ENCODE assay signal across 7 cellular contexts in the genomic region with DNA sequence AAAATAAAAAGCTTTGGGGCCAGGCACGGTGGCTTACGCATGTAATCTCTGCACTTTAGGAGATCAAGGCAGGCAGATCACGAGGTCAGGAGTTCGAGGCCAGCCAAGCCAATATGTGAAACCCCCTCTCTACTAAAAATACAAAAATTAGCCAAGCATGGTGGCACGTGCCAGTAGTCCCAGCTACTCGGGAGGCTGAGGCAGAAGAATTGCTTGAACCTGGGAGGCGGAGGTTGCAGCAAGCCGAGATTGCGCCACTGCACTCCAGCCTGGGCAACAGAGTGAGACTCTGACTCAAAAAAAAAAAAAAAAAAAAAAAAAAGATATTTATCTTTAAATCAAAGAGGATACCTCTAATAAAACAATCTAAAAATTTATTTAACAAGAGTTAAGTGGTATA. TPM values are rescaled to one million over a fixed set of nuclear protein-coding genes. Genes with fewer than 3 reads are reported as not detected.
DNase-seq lines count a peak whose midpoint lies in the region; ATAC-seq and TF ChIP-seq lines count a peak whose summit lies in the region.
"Not testable (repeated sequence)": the region's sequence is repeated elsewhere in the genome, so short reads cannot be mapped to it uniquely, and the experiment has no call there.

No MANE protein-coding gene starts in this region.

- TF ChIP-seq EP300 in esophagus muscularis mucosa (IDR thresholded peaks at IDR 0.05): not testable (repeated sequence)

- 87% methylated on average over 9 of the region's 9 CpGs for WGBS in esophagus muscularis mucosa

- ATAC-seq in naive thymus-derived CD4-positive, alpha-beta T cell; stimulated activated naive B cell treated with anti-CD40 and anti-IgM and Interleukin-4, amounts not matched to agents 10 μg/mL and 1 μg/mL and 100 μg/mL, for 72 hours (replicated peaks): not testable (repeated sequence)

- H3K27ac ChIP-seq in OCI-LY3 (ENCODE audit: low read length) (peak overlapping the region; percentile 94), esophagus muscularis mucosa (replicated peaks in 1 of 4) (peak overlapping the region in 3 of 4 donors; percentile 25 to 100 (median 99))
- H3K27ac ChIP-seq in naive thymus-derived CD4-positive, alpha-beta T cell (ENCODE audit: low read depth, low read length): not testable (repeated sequence)

- H3K27me3 Mint-ChIP-seq in activated CD4-positive, alpha-beta T cell treated with anti-CD3 and anti-CD28 coated beads, Interleukin-2, amount 10 ng/mL, durations not matched to agents 7 days and 5 days; activated naive CD4-positive, alpha-beta T cell treated with anti-CD3 and anti-CD28 coated beads, Interleukin-2, amount 50 U/mL, for 24 hours; naive thymus-derived CD4-positive, alpha-beta T cell; stimulated activated naive B cell treated with anti-CD40 and anti-IgM and Interleukin-4, amounts not matched to agents 10 μg/mL and 1 μg/mL and 100 μg/mL, for 72 hours: not testable (repeated sequence)

- POLR2A ChIA-PET in activated CD4-positive, alpha-beta T cell treated with anti-CD3 and anti-CD28 coated beads, Interleukin-2, amount 10 ng/mL, durations not matched to agents 7 days and 5 days (lab: Charles Lee): not testable (repeated sequence)
- POLR2A ChIA-PET in naive thymus-derived CD4-positive, alpha-beta T cell (lab: Charles Lee): interaction anchor here (0.6 to 1.9 kb wide), 4 partner anchors 19 to 475 kb away, joined by 3 to 4 read pairs (median 3); no protein-coding TSS in a partner anchor

- H2AFZ ChIP-seq in OCI-LY3 (ENCODE audit: low read depth, low read length): not testable (repeated sequence)

- H3K4me2 ChIP-seq in OCI-LY3 (ENCODE audit: low read length): peak overlapping the region; percentile 80

- not testable (repeated sequence) for H3K27ac Mint-ChIP-seq in activated CD4-positive, alpha-beta T cell treated with anti-CD3 and anti-CD28 coated beads, Interleukin-2, amount 10 ng/mL, durations not matched to agents 7 days and 5 days
- peak overlapping the region; percentile 65 for H3K27ac Mint-ChIP-seq in activated naive CD4-positive, alpha-beta T cell treated with anti-CD3 and anti-CD28 coated beads, Interleukin-2, amount 50 U/mL, for 24 hours
- H3K27ac Mint-ChIP-seq in naive thymus-derived CD4-positive, alpha-beta T cell: peak overlapping the region in 6 of 9 donors; percentile 6 to 90 (median 61)
- H3K27ac Mint-ChIP-seq in stimulated activated naive B cell treated with anti-CD40 and anti-IgM and Interleukin-4, amounts not matched to agents 10 μg/mL and 1 μg/mL and 100 μg/mL, for 72 hours: peak overlapping the region; percentile 47

- not testable (repeated sequence) for TF ChIP-seq CTCF in GM06990 (IDR thresholded peaks at IDR 0.05; ENCODE audit: insufficient read depth, low read length, poor library complexity, severe bottlenecking); OCI-LY3 (IDR thresholded peaks at IDR 0.05; ENCODE audit: low read depth, low read length); esophagus muscularis mucosa (IDR thresholded peaks at IDR 0.05)

- H3K4me1 Mint-ChIP-seq in activated CD4-positive, alpha-beta T cell treated with anti-CD3 and anti-CD28 coated beads, Interleukin-2, amount 10 ng/mL, durations not matched to agents 7 days and 5 days: peaks cover 53% of the 10 kb centered on the region
- H3K4me1 Mint-ChIP-seq in activated naive CD4-positive, alpha-beta T cell treated with anti-CD3 and anti-CD28 coated beads, Interleukin-2, amount 50 U/mL, for 24 hours: peaks cover 59% of the 10 kb centered on the region
- H3K4me1 Mint-ChIP-seq in naive thymus-derived CD4-positive, alpha-beta T cell: peaks cover 51 to 64% (median 61%) of the 10 kb centered on the region in 7 donors
- peaks cover 28 to 61% of the 10 kb centered on the region in 2 donors for H3K4me1 Mint-ChIP-seq in stimulated activated naive B cell treated with anti-CD40 and anti-IgM and Interleukin-4, amounts not matched to agents 10 μg/mL and 1 μg/mL and 100 μg/mL, for 72 hours

- peaks cover 38% of the 10 kb centered on the region for H3K4me1 ChIP-seq in OCI-LY3 (ENCODE audit: low read length)
- peaks cover 36 to 67% (median 66%) of the 10 kb centered on the region in 4 donors for H3K4me1 ChIP-seq in esophagus muscularis mucosa
- H3K4me1 ChIP-seq in naive thymus-derived CD4-positive, alpha-beta T cell (ENCODE audit: control insufficient read depth in 2 of 2, insufficient read depth in 2 of 2, low read length in 2 of 2): peaks cover 40 to 45% of the 10 kb centered on the region in 2 donors

- H3K4me3 ChIP-seq in GM06990 (replicated peaks; ENCODE audit: low read depth, low read length) (0 out of 2 replicates have a peak overlapping the region, but pooled peaks have one; percentile 3), OCI-LY3 (ENCODE audit: low read length) (peak overlapping the region; percentile 68), esophagus muscularis mucosa (peak overlapping the region in 1 of 4 donors; percentile 98)
- H3K4me3 ChIP-seq in naive thymus-derived CD4-positive, alpha-beta T cell (ENCODE audit: low read length): not testable (repeated sequence)

- H3K9me3 Mint-ChIP-seq in activated CD4-positive, alpha-beta T cell treated with anti-CD3 and anti-CD28 coated beads, Interleukin-2, amount 10 ng/mL, durations not matched to agents 7 days and 5 days; naive thymus-derived CD4-positive, alpha-beta T cell; stimulated activated naive B cell treated with anti-CD40 and anti-IgM and Interleukin-4, amounts not matched to agents 10 μg/mL and 1 μg/mL and 100 μg/mL, for 72 hours: not testable (repeated sequence)
- H3K9me3 Mint-ChIP-seq in activated naive CD4-positive, alpha-beta T cell treated with anti-CD3 and anti-CD28 coated beads, Interleukin-2, amount 50 U/mL, for 24 hours: peaks cover 10% of the 10 kb centered on the region

- H4K20me1 ChIP-seq in OCI-LY3 (ENCODE audit: insufficient read depth, low read length): peaks cover 21% of the 10 kb centered on the region

- peaks cover 91% of the 10 kb centered on the region for H3K79me2 ChIP-seq in OCI-LY3 (ENCODE audit: low read length)

- CTCF ChIA-PET in activated CD4-positive, alpha-beta T cell treated with anti-CD3 and anti-CD28 coated beads, Interleukin-2, amount 10 ng/mL, durations not matched to agents 7 days and 5 days (lab: Charles Lee): interaction anchor here (0.6 to 1.3 kb wide), 3 partner anchors 13 to 713 kb away, joined by 3 read pairs; no protein-coding TSS in a partner anchor
- CTCF ChIA-PET in naive thymus-derived CD4-positive, alpha-beta T cell (lab: Charles Lee): interaction anchor here (0.6 to 1.1 kb wide), 2 partner anchors 18 to 593 kb away, joined by 3 to 4 read pairs; no protein-coding TSS in a partner anchor

- H3K9ac ChIP-seq in OCI-LY3 (ENCODE audit: low read length): peak overlapping the region; percentile 60

- DNase-seq in GM06990 (ENCODE audit: extremely low read depth, insufficient read length); activated CD4-positive, alpha-beta T cell treated with anti-CD3 and anti-CD28 coated beads, Interleukin-2, amount 10 ng/mL, durations not matched to agents 7 days and 5 days; esophagus muscularis mucosa (ENCODE audit: extremely low spot score); naive thymus-derived CD4-positive, alpha-beta T cell; stimulated activated naive B cell treated with anti-CD40 and anti-IgM and Interleukin-4, amounts not matched to agents 10 μg/mL and 1 μg/mL and 100 μg/mL, for 72 hours: not testable (repeated sequence)

- H3K36me3 Mint-ChIP-seq in activated CD4-positive, alpha-beta T cell treated with anti-CD3 and anti-CD28 coated beads, Interleukin-2, amount 10 ng/mL, durations not matched to agents 7 days and 5 days (ENCODE audit: low read depth): peaks cover 45% of the 10 kb centered on the region
- H3K36me3 Mint-ChIP-seq in activated naive CD4-positive, alpha-beta T cell treated with anti-CD3 and anti-CD28 coated beads, Interleukin-2, amount 50 U/mL, for 24 hours: peaks cover 16% of the 10 kb centered on the region
- peaks cover 13 to 30% (median 21%) of the 10 kb centered on the region in 5 donors for H3K36me3 Mint-ChIP-seq in naive thymus-derived CD4-positive, alpha-beta T cell
- peaks cover 24 to 30% of the 10 kb centered on the region in 2 donors for H3K36me3 Mint-ChIP-seq in stimulated activated naive B cell treated with anti-CD40 and anti-IgM and Interleukin-4, amounts not matched to agents 10 μg/mL and 1 μg/mL and 100 μg/mL, for 72 hours

- peak overlapping the region; percentile 22 for H3K4me3 Mint-ChIP-seq in activated CD4-positive, alpha-beta T cell treated with anti-CD3 and anti-CD28 coated beads, Interleukin-2, amount 10 ng/mL, durations not matched to agents 7 days and 5 days
- peak overlapping the region; percentile 98 for H3K4me3 Mint-ChIP-seq in activated naive CD4-positive, alpha-beta T cell treated with anti-CD3 and anti-CD28 coated beads, Interleukin-2, amount 50 U/mL, for 24 hours
- peak overlapping the region in 9 of 10 donors; percentile 33 to 98 (median 70) for H3K4me3 Mint-ChIP-seq in naive thymus-derived CD4-positive, alpha-beta T cell
- H3K4me3 Mint-ChIP-seq in stimulated activated naive B cell treated with anti-CD40 and anti-IgM and Interleukin-4, amounts not matched to agents 10 μg/mL and 1 μg/mL and 100 μg/mL, for 72 hours: peak overlapping the region; percentile 39 to 44

- not testable (repeated sequence) for H3K9me3 ChIP-seq in OCI-LY3 (ENCODE audit: insufficient read depth, low read length); esophagus muscularis mucosa; naive thymus-derived CD4-positive, alpha-beta T cell (ENCODE audit: control insufficient read depth in 2 of 3, low read length in 3 of 3)

- intact Hi-C loops in esophagus muscularis mucosa (cut with DNase I): loop anchor here (10.0 kb wide), 2 partner anchors 97 to 467 kb away; no protein-coding TSS in a partner anchor
- intact Hi-C loops in naive thymus-derived CD4-positive, alpha-beta T cell (cut with micrococcal nuclease): loop anchor here (2.0 to 10.0 kb wide), 7 partner anchors 13 to 475 kb away; a partner anchor contains a TSS

- TF ChIP-seq POLR2A in esophagus muscularis mucosa (IDR thresholded peaks at IDR 0.05; ENCODE audit: low read depth): not testable (repeated sequence)

- not testable (repeated sequence) for H3K36me3 ChIP-seq in GM06990 (ENCODE audit: control insufficient read depth, insufficient read depth, low read length); OCI-LY3 (replicated peaks; ENCODE audit: low read depth, low read length); esophagus muscularis mucosa
- peaks cover 0 to 14% (median 0%) of the 10 kb centered on the region in 3 experiments for H3K36me3 ChIP-seq in naive thymus-derived CD4-positive, alpha-beta T cell (ENCODE audit: control insufficient read depth in 2 of 3, insufficient read depth in 3 of 3, low read length in 3 of 3)

- H3K27me3 ChIP-seq in GM06990 (replicated peaks; ENCODE audit: control insufficient read depth, insufficient read depth, low read length); OCI-LY3 (ENCODE audit: low read depth, low read length); esophagus muscularis mucosa; naive thymus-derived CD4-positive, alpha-beta T cell (ENCODE audit: control insufficient read depth in 2 of 2, insufficient read depth in 2 of 2, low read length in 2 of 2): not testable (repeated sequence)

RNA-seq across cellular contexts. Expression of a gene that starts 4.6 kb away (rescaled TPM):
- 10 to 100 TPM; 40.3 to 46.5 TPM for total RNA-seq in activated CD4-positive, alpha-beta T cell treated with anti-CD3 and anti-CD28 coated beads, Interleukin-2, amount 10 ng/mL, durations not matched to agents 7 days and 5 days
- 10 to 100 TPM; 65.6 to 87.4 (median 78.5) TPM for total RNA-seq in esophagus muscularis mucosa
- 10 to 100 TPM; 36.4 to 97.6 (median 93.7) TPM for total RNA-seq in naive thymus-derived CD4-positive, alpha-beta T cell
- polyA plus RNA-seq in naive thymus-derived CD4-positive, alpha-beta T cell: 10 to 100 TPM; 66.3 to 71.9 TPM

Comparison
In these comparisons a context has a peak if more than half of its experiments do, and no peak if none do; other contexts are left out.
1. H3K4me3 Mint-ChIP-seq: peak in every context shown above with its lines; median percentile 98 in activated naive CD4-positive, alpha-beta T cell treated with anti-CD3 and anti-CD28 coated beads, Interleukin-2, amount 50 U/mL, for 24 hours; 70 in naive thymus-derived CD4-positive, alpha-beta T cell; 42 in stimulated activated naive B cell treated with anti-CD40 and anti-IgM and Interleukin-4, amounts not matched to agents 10 μg/mL and 1 μg/mL and 100 μg/mL, for 72 hours; 22 in activated CD4-positive, alpha-beta T cell treated with anti-CD3 and anti-CD28 coated beads, Interleukin-2, amount 10 ng/mL, durations not matched to agents 7 days and 5 days.